18 cellular contexts compared by ENCODE assay signal in the genomic region with DNA sequence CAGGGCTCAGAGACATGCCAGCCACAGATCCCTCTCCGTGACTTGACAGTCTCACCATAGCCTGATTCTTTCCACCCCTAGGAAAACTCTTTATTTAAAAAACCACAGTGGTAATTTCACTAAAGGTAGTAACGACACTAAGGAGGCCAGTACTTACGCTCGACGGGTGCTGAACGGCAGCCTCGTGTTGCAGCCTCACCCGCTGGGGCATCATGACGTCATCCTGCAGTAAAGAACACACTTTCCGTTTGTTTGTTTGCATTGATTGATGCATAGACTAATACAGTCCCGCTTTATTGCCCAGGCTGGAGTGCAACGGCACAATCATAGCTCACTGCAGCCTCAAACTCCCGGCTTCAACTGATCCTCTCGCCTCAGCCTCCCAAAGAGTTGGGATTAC.
"Had no signal": no experiment of that assay in that cellular context is flagged by ENCODE, and none has a peak within 500 bp of the region (broad histone marks: within the 10 kb centered on the region; RNA-seq: fewer than 3 reads in every experiment).

No MANE protein-coding gene starts in this region.

- H3K27me3 Mint-ChIP-seq: activated CD4-positive, alpha-beta memory T cell treated with anti-CD3 and anti-CD28 coated beads, Interleukin-2, amount 10 ng/mL, durations not matched to agents 7 days and 5 days; activated naive CD4-positive, alpha-beta T cell treated with anti-CD3 and anti-CD28 coated beads, Interleukin-2, amount 50 U/mL, for 24 hours; activated T-cell treated with anti-CD3 and anti-CD28 coated beads, Interleukin-2, amount 50 U/mL, for 24 hours; naive thymus-derived CD4-positive, alpha-beta T cell had no signal

- H3K4me3 Mint-ChIP-seq: activated CD4-positive, alpha-beta memory T cell treated with anti-CD3 and anti-CD28 coated beads, Interleukin-2, amount 10 ng/mL, durations not matched to agents 7 days and 5 days; activated naive CD4-positive, alpha-beta T cell treated with anti-CD3 and anti-CD28 coated beads, Interleukin-2, amount 50 U/mL, for 24 hours; activated T-cell treated with anti-CD3 and anti-CD28 coated beads, Interleukin-2, amount 50 U/mL, for 24 hours; naive thymus-derived CD4-positive, alpha-beta T cell had no signal

- ATAC-seq: esophagus mucosa; mucosa of descending colon; naive thymus-derived CD4-positive, alpha-beta T cell had no signal

- DNase-seq: activated CD4-positive, alpha-beta memory T cell treated with anti-CD3 and anti-CD28 coated beads, Interleukin-2, amount 10 ng/mL, durations not matched to agents 7 days and 5 days; activated CD4-positive, alpha-beta T cell treated with anti-CD3 and anti-CD28 coated beads for 4 hours; activated T-cell treated with anti-CD3 and anti-CD28 coated beads, Interleukin-2, amount 50 U/mL, for 24 hours; adrenal gland; dorsolateral prefrontal cortex; kidney; left ventricle myocardium inferior; mucosa of descending colon; naive thymus-derived CD4-positive, alpha-beta T cell; posterior cingulate gyrus; retina; stimulated activated CD4-positive, alpha-beta T cell treated with anti-CD3 and anti-CD28 coated beads, Interleukin-15, amount 100 ng/mL, for 24 hours; stimulated activated CD4-positive, alpha-beta T cell treated with anti-CD3 and anti-CD28 coated beads, Interleukin-4, amount 100 ng/mL, for 1 hour; stimulated activated naive CD4-positive, alpha-beta T cell; tibial artery; uterus had no signal

- H3K4me1 Mint-ChIP-seq: activated CD4-positive, alpha-beta memory T cell treated with anti-CD3 and anti-CD28 coated beads, Interleukin-2, amount 10 ng/mL, durations not matched to agents 7 days and 5 days; activated naive CD4-positive, alpha-beta T cell treated with anti-CD3 and anti-CD28 coated beads, Interleukin-2, amount 50 U/mL, for 24 hours had no signal

- H3K27ac Mint-ChIP-seq: activated CD4-positive, alpha-beta memory T cell treated with anti-CD3 and anti-CD28 coated beads, Interleukin-2, amount 10 ng/mL, durations not matched to agents 7 days and 5 days; activated naive CD4-positive, alpha-beta T cell treated with anti-CD3 and anti-CD28 coated beads, Interleukin-2, amount 50 U/mL, for 24 hours; activated T-cell treated with anti-CD3 and anti-CD28 coated beads, Interleukin-2, amount 50 U/mL, for 24 hours had no signal

- H3K9me3 Mint-ChIP-seq: activated CD4-positive, alpha-beta memory T cell treated with anti-CD3 and anti-CD28 coated beads, Interleukin-2, amount 10 ng/mL, durations not matched to agents 7 days and 5 days; activated naive CD4-positive, alpha-beta T cell treated with anti-CD3 and anti-CD28 coated beads, Interleukin-2, amount 50 U/mL, for 24 hours; activated T-cell treated with anti-CD3 and anti-CD28 coated beads, Interleukin-2, amount 50 U/mL, for 24 hours had no signal
